ENCODE assay signal across 8 cellular contexts in the genomic region with DNA sequence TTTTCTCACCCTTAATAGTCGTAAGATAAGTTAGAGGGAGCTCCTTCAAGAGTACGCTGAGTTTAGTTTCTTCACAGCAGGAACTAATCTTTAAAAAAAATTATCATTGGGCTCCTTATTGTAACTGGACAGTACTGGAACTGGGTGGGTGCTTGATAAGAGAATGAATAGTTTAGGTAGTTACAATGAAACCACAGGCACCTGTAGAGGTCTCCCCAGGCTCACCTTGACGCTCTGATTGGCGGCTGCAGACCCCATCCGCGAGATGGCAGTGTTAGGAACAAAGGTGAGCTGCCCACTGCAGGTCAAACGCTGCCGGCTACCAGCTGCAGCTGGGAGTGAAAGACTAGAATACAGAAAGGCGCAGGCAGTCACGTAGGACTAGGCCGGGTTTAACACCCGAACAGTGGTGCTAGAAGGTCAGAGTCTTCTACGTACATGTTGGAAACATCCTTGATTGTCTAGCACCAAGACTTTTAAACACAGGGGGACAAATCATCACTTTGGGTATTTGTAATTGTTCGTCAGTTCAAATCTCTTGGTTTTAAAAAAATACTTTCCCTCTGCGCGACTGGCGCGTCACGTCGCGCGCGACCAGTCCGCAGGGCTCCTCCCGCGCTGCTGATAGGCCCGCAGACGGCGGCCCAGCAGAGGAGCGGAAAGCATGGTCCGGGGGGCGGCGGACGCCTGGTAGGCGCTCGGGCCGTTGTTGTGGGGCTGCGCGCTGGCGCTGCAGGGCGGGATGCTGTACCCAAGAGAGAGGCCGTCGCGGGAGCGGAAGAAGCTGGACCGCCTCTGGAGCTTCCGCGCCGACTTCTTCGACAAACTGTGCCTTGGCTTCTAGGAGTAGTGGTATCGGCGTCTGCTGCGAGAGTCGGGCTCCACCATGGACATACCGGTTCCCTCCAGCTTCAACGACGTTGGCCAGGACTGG. TPM values are rescaled to one million over a fixed set of nuclear protein-coding genes. Genes with fewer than 3 reads are reported as not detected.
A peak's percentile ranks its signal among the peaks of the same experiment; 100 is the strongest.
DNase-seq lines count a peak whose midpoint lies in the region; ATAC-seq and TF ChIP-seq lines count a peak whose summit lies in the region.

No MANE protein-coding gene starts in this region.

- WGBS in ovary, 3 donors = 2 to 4% (median 3%) methylated on average over 44 to 57 of the region's 57 CpGs
- 5% methylated on average over 33 to 37 of the region's 57 CpGs for WGBS in thyroid gland, 2 donors

- H3K27ac ChIP-seq in RWPE2 (ENCODE audit: poor library complexity, severe bottlenecking) = peak overlapping the region; percentile 11
- no peak overlapping the region for H3K27ac ChIP-seq in ovary
- peak overlapping the region in 2 of 3 donors; percentile 24 to 54 for H3K27ac ChIP-seq in thyroid gland

- peak overlapping the region; percentile 40 for H3K27ac Mint-ChIP-seq in glutamatergic neuron (ENCODE audit: unreplicated experiment)

- no peaks in the 10 kb centered on the region for H3K9me3 ChIP-seq in RWPE2 (ENCODE audit: severe bottlenecking)
- no peaks in the 10 kb centered on the region for H3K9me3 ChIP-seq in ovary
- H3K9me3 ChIP-seq in thyroid gland = no peaks in the 10 kb centered on the region

- peak overlapping the region; percentile 50 for H3K4me3 ChIP-seq in RWPE2 (ENCODE audit: severe bottlenecking)
- peak overlapping the region; percentile 52 for H3K4me3 ChIP-seq in ovary
- peak overlapping the region in 2 of 3 donors; percentile 18 to 47 for H3K4me3 ChIP-seq in thyroid gland (replicated peaks in 1 of 3)

- H3K27me3 Mint-ChIP-seq in glutamatergic neuron (ENCODE audit: unreplicated experiment) = peaks cover 2% of the 10 kb centered on the region

- H3K36me3 Mint-ChIP-seq in glutamatergic neuron (ENCODE audit: unreplicated experiment) = no peaks in the 10 kb centered on the region

- H3K4me3 Mint-ChIP-seq in glutamatergic neuron (ENCODE audit: unreplicated experiment) = peak overlapping the region; percentile 91

- peak; percentile 94 for TF ChIP-seq CTCF in RWPE2 (IDR thresholded peaks at IDR 0.05; ENCODE audit: poor library complexity, severe bottlenecking)
- no peak for TF ChIP-seq CTCF in glutamatergic neuron (IDR thresholded peaks at IDR 0.05; ENCODE audit: partially characterized antibody, unreplicated experiment)
- no peak for TF ChIP-seq CTCF in ovary (IDR thresholded peaks at IDR 0.05)
- peak in 5 of 6 experiments; percentile 16 to 71 (median 68) for TF ChIP-seq CTCF in thyroid gland (IDR thresholded peaks at IDR 0.05)

- peak; percentile 88 for ATAC-seq in GM19455 (IDR thresholded peaks at IDR 0.05; ENCODE audit: unreplicated experiment)
- ATAC-seq in RWPE2 (ENCODE audit: low read depth) = peak; percentile 92

- H3K4me1 Mint-ChIP-seq in glutamatergic neuron (ENCODE audit: low read depth, unreplicated experiment) = peaks cover 3% of the 10 kb centered on the region

- DNase-seq in COLO668 (lab: John Stamatoyannopoulos, UW; ENCODE audit: unreplicated experiment) (peak; percentile 84), HT-29 (ENCODE audit: low spot score) (peak; percentile 84), RWPE2 (ENCODE audit: low spot score) (peak; percentile 85), glutamatergic neuron (peak; percentile 70), ovary (peak; percentile 36 to 75 (median 40)), thyroid gland (peak; percentile 81 to 85)
- peak; percentile 64 for DNase-seq in activated naive CD4-positive, alpha-beta T cell treated with anti-CD3 and anti-CD28 coated beads, Interleukin-2, amount 50 U/mL, for 16 hours

- H3K36me3 ChIP-seq in RWPE2 (ENCODE audit: low read depth) (peaks cover 9% of the 10 kb centered on the region), ovary (no peaks in the 10 kb centered on the region), thyroid gland (no peaks in the 10 kb centered on the region)

- peaks cover 1% of the 10 kb centered on the region for H3K9me3 Mint-ChIP-seq in glutamatergic neuron (ENCODE audit: unreplicated experiment)

- intact Hi-C loops in ovary (cut with DNase I) = no loop called here
- intact Hi-C loops in thyroid gland (cut with DNase I) = no loop called here

- H3K27me3 ChIP-seq in RWPE2 (ENCODE audit: insufficient read depth, poor library complexity, severe bottlenecking) (no peaks in the 10 kb centered on the region), ovary (no peaks in the 10 kb centered on the region), thyroid gland (no peaks in the 10 kb centered on the region)

- TF ChIP-seq POLR2A in ovary (IDR thresholded peaks at IDR 0.05) (no peak), thyroid gland (IDR thresholded peaks at IDR 0.05) (peak in 1 of 2 donors; percentile 35)

- peaks cover 5% of the 10 kb centered on the region for H3K4me1 ChIP-seq in RWPE2 (ENCODE audit: insufficient read depth, poor library complexity, severe bottlenecking)
- peaks cover 4% of the 10 kb centered on the region for H3K4me1 ChIP-seq in ovary (ENCODE audit: insufficient read depth)
- peaks cover 0 to 4% of the 10 kb centered on the region in 2 donors for H3K4me1 ChIP-seq in thyroid gland

- TF ChIP-seq EP300 in ovary (IDR thresholded peaks at IDR 0.05) = no peak

RNA-seq across cellular contexts. Expression of a gene that starts 45.6 kb away (rescaled TPM):
- 24.2 and 25.0 TPM in 2 replicates for total RNA-seq in HT-29 (2014; rRNA removed; shearing (Covaris generic))
- 107 TPM for total RNA-seq in glutamatergic neuron (ENCODE audit: unreplicated experiment)
- total RNA-seq in ovary = 10 to 100 TPM; 33.7 to 55.1 (median 40.8) TPM
- polyA plus RNA-seq in ovary = 10 to 100 TPM; 21.2 to 25.4 TPM
- total RNA-seq in thyroid gland = 10 to 100 TPM; 46.7 to 89.9 (median 60.4) TPM

Comparison
In these comparisons a context has a peak if more than half of its experiments do, and no peak if none do; other contexts are left out.
1. H3K27ac ChIP-seq: peak in RWPE2 (single experiment) and thyroid gland (2 of 3); none in ovary (0 of 2).
2. CTCF ChIP-seq: peak in RWPE2 (single experiment) and thyroid gland (5 of 6); none in glutamatergic neuron (single experiment) and ovary (0 of 3).
3. Peak in every context shown above with its lines, with median percentiles within 50 percentile points of each other: DNase-seq and H3K4me3 ChIP-seq.